In genomic region chr15:85296615-85297402, GRCh38 we compare ENCODE assay signal across 8 cellular contexts.
A peak's percentile ranks its signal among the peaks of the same experiment; 100 is the strongest.
DNase-seq lines count a peak whose midpoint lies in the region; ATAC-seq and TF ChIP-seq lines count a peak whose summit lies in the region.

No MANE protein-coding gene starts in this region.

- H3K4me3 Mint-ChIP-seq in activated B cell treated with CpG ODN at 0.5 μM for 24 hours = peak overlapping the region; percentile 76

- ATAC-seq in GM18519 (IDR thresholded peaks at IDR 0.05; ENCODE audit: low FRiP score, unreplicated experiment) (peak; percentile 92), HG03060 (IDR thresholded peaks at IDR 0.05; ENCODE audit: low read depth, unreplicated experiment) (peak; percentile 68), activated B cell treated with CpG ODN at 0.5 μM for 24 hours (ENCODE audit: low read depth) (peak; percentile 99)

- POLR2A ChIA-PET in activated B cell treated with CpG ODN at 0.5 μM for 24 hours (lab: Charles Lee) = interaction anchor here (0.7 to 4.3 kb wide), 14 partner anchors 16 to 543 kb away, joined by 3 to 70 read pairs (median 6); partner anchors contain the start of gene AKAP13

- peak; percentile 80 for TF ChIP-seq CTCF in activated B cell treated with CpG ODN at 0.5 μM for 24 hours (IDR thresholded peaks at IDR 0.05)

- no peaks in the 10 kb centered on the region for H3K9me3 Mint-ChIP-seq in activated B cell treated with CpG ODN at 0.5 μM for 24 hours

- no peaks in the 10 kb centered on the region for H3K27me3 Mint-ChIP-seq in activated B cell treated with CpG ODN at 0.5 μM for 24 hours

- CTCF ChIA-PET in activated B cell treated with CpG ODN at 0.5 μM for 24 hours (lab: Charles Lee) = interaction anchor here (0.7 to 8.1 kb wide), 45 partner anchors 8 to 544 kb away, joined by 3 to 218 read pairs (median 5); partner anchors contain the start of gene AKAP13

- intact Hi-C loops in activated B cell treated with CpG ODN at 0.5 μM for 24 hours (cut with micrococcal nuclease) = loop anchor here (1.0 to 2.0 kb wide), 9 partner anchors 15 to 544 kb away; no protein-coding TSS in a partner anchor

- H3K27ac Mint-ChIP-seq in activated B cell treated with CpG ODN at 0.5 μM for 24 hours = peak overlapping the region; percentile 48

- peaks cover 23% of the 10 kb centered on the region for H3K4me1 Mint-ChIP-seq in activated B cell treated with CpG ODN at 0.5 μM for 24 hours

- DNase-seq in AG08395 (ENCODE audit: low spot score) = peak; percentile 77
- DNase-seq in NCI-H2171 (lab: John Stamatoyannopoulos, UW) = peak; percentile 55
- peak; percentile 40 for DNase-seq in activated B cell treated with CpG ODN at 0.5 μM for 24 hours
- peak; percentile 65 for DNase-seq in central memory CD4-positive, alpha-beta T cell
- DNase-seq in left kidney (ENCODE audit: low read depth, low spot score) = peak; percentile 93
- DNase-seq in stimulated activated CD4-positive, alpha-beta T cell treated with anti-CD3 and anti-CD28 coated beads, Interleukin-2, amount 100 ng/mL, for 4 hours (ENCODE audit: low read depth) = peak; percentile 55

- H3K36me3 Mint-ChIP-seq in activated B cell treated with CpG ODN at 0.5 μM for 24 hours (ENCODE audit: low read depth) = no peaks in the 10 kb centered on the region

Comparison
In these comparisons a context has a peak if more than half of its experiments do, and no peak if none do; other contexts are left out.
1. Peak in every context shown above with its lines: DNase-seq and ATAC-seq.
2. DNase-seq: peak in every context shown above with its lines; median percentile 93 in left kidney; 77 in AG08395; 65 in central memory CD4-positive, alpha-beta T cell; 55 in NCI-H2171; 55 in stimulated activated CD4-positive, alpha-beta T cell treated with anti-CD3 and anti-CD28 coated beads, Interleukin-2, amount 100 ng/mL, for 4 hours; 40 in activated B cell treated with CpG ODN at 0.5 μM for 24 hours.